1 cellular context compared by ENCODE assay signal in the genomic region with DNA sequence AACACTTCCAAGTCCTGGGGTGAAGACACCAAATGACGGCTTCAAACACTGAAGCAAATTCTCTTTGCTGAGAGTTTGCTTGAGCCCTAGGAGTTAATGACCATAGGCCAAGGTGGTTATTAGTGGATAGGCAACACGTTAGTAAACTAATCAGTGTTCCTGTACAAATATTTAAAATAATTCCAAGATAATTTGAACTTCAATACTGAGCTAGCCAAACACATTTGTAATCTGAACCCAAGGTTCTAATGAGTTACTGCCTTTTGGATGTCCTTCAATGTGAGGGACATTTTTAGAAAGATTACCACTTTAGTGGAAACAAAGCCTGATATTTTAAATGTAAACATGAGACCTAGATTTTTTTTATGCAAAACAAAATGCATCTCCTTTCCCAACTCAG.
TF ChIP-seq lines count a peak whose summit lies in the region.

No MANE protein-coding gene starts in this region.

TF ChIP-seq in K562, 482 proteins besides CTCF, POLR2A, EP300 and RAD21 (continued from another document):
- TF ChIP-seq GATAD2B (IDR thresholded peaks at IDR 0.05; ENCODE audit: borderline replicate concordance) (no peak), STAG1 (CRISPR knock-in tag; IDR thresholded peaks at IDR 0.05; ENCODE audit: borderline replicate concordance) (no peak), ZNF274 (IDR thresholded peaks at IDR 0.05; ENCODE audit: borderline replicate concordance, low read depth, low read length) (no peak), PHF8 (IDR thresholded peaks at IDR 0.05; ENCODE audit: borderline replicate concordance, low read length) (no peak), ZNF644 (tag; IDR thresholded peaks at IDR 0.05; ENCODE audit: low read depth) (no peak)
